ENCODE assay signal across 15 cellular contexts in the genomic region with DNA sequence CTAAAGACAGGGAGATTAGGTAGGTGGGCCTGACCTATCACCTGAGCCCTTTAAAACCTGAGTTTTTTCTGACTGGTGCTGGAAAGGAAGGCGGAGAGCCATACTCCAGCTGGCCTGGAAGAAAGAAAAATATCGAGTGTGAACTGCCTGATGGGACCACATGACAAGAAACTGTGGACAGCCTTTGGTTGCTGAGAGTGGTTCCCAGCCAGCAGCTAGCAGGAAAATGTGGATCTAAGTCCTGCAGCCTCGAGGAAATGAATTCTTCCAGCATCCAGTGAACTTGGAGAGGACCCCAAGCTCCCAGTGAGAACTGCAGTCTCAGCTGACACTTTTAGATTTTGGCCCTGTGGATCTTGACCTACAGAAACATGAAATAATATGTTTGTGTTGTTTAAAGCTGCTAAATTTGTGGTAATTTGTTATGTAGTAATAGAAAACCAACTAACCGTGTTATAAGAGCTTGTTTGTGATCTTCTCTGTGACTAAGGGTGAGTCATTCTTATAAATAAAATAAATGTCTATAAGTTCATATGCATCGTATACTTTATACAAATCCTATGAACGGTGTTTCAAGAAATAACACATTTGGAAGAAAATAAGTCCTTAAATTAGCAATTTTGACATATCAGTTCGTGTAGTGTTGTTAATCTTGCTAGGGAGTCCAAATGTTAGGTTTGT.
DNase-seq lines count a peak whose midpoint lies in the region; ATAC-seq, FAIRE-seq and TF ChIP-seq lines count a peak whose summit lies in the region.
"Had no signal": no experiment of that assay in that cellular context is flagged by ENCODE, and none has a peak within 500 bp of the region (broad histone marks: within the 10 kb centered on the region; RNA-seq: fewer than 3 reads in every experiment).

No MANE protein-coding gene starts in this region.

- H4K91ac ChIP-seq in mesenchymal stem cell (ENCODE audit: low read length), result no peak overlapping the region

- H3K9me3 ChIP-seq in mesenchymal stem cell (ENCODE audit: control insufficient read depth, low read length) (no peaks in the 10 kb centered on the region), lower lobe of right lung (no peaks in the 10 kb centered on the region)

- H3K27ac ChIP-seq in mesenchymal stem cell (ENCODE audit: low read length, poor library complexity, severe bottlenecking) (no peak overlapping the region), lower lobe of right lung (no peak overlapping the region)

- H2BK5ac ChIP-seq in mesenchymal stem cell (ENCODE audit: low read depth, low read length, poor library complexity, severe bottlenecking), result no peak overlapping the region

- no peak for FAIRE-seq in bronchial epithelial cell (lab: Jason Lieb, UNC)
- FAIRE-seq: RCC 7860 had no signal

- H3K9ac ChIP-seq in mesenchymal stem cell (ENCODE audit: low read length), result no peak overlapping the region

- H3K4me2 ChIP-seq in mesenchymal stem cell (ENCODE audit: low read length, poor library complexity, severe bottlenecking), result no peak overlapping the region

- no peak overlapping the region for H2BK15ac ChIP-seq in mesenchymal stem cell (ENCODE audit: low read depth, poor library complexity, severe bottlenecking)

- no peak overlapping the region for H3K4me3 ChIP-seq in bronchial epithelial cell (ENCODE audit: low read depth, low read length)
- no peak overlapping the region for H3K4me3 ChIP-seq in mesenchymal stem cell (ENCODE audit: insufficient read depth in 1 of 2, low read depth in 1 of 2, low read length in 2 of 2)
- no peak overlapping the region for H3K4me3 ChIP-seq in lower lobe of right lung

- ATAC-seq in HG02840 (IDR thresholded peaks at IDR 0.05; ENCODE audit: low FRiP score, unreplicated experiment) (no peak), GM19455 (IDR thresholded peaks at IDR 0.05; ENCODE audit: unreplicated experiment) (no peak), lower lobe of right lung (no peak)
- ATAC-seq: T-helper 17 cell had no signal

- WGBS in mesenchymal stem cell, result 88% methylated on average over 3 of the region's 7 CpGs

- H3K36me3 ChIP-seq in bronchial epithelial cell (ENCODE audit: control insufficient read depth, insufficient read depth, low read length) (no peaks in the 10 kb centered on the region), mesenchymal stem cell (ENCODE audit: control insufficient read depth in 1 of 2, insufficient read depth in 2 of 2, low read depth in 1 of 2, low read length in 2 of 2) (no peaks in the 10 kb centered on the region), lower lobe of right lung (no peaks in the 10 kb centered on the region)

- H3K4me1 ChIP-seq in mesenchymal stem cell (ENCODE audit: control insufficient read depth, insufficient read depth, low read depth, low read length), result peaks cover 4% of the 10 kb centered on the region
- no peaks in the 10 kb centered on the region for H3K4me1 ChIP-seq in lower lobe of right lung

- intact Hi-C loops in lower lobe of right lung (cut with DNase I), result no loop called here

- DNase-seq in ELR (ENCODE audit: low read depth) (peak; percentile 14), HT-29 (ENCODE audit: low spot score) (peak; percentile 32), bronchial epithelial cell (ENCODE audit: low read depth) (peak; percentile 36), mesenchymal stem cell (peak; percentile 40), OCI-M1 (lab: John Stamatoyannopoulos, UW) (no peak), lower lobe of right lung (no peak)
- DNase-seq: CD8-positive, alpha-beta memory T cell; HFFc6; NCI-H1436 treated with DMSO at 0.1 percent for 48 hours; NCI-H345; SHP77 treated with DMSO at 0.1 percent for 48 hours; T-helper 17 cell had no signal

- no peak overlapping the region for H2BK12ac ChIP-seq in mesenchymal stem cell (ENCODE audit: low read length in 2 of 2)

- H2AFZ ChIP-seq in mesenchymal stem cell (ENCODE audit: low read depth, low read length), result no peak overlapping the region

- peak overlapping the region in 1 of 2 experiments; percentile 48 for H3K18ac ChIP-seq in mesenchymal stem cell (ENCODE audit: low read depth in 1 of 2, low read length in 2 of 2)

- H3K4ac ChIP-seq in mesenchymal stem cell (ENCODE audit: low read depth in 1 of 2, low read length in 2 of 2), result no peak overlapping the region

- no peak for TF ChIP-seq CTCF in bronchial epithelial cell (IDR thresholded peaks at IDR 0.05; ENCODE audit: insufficient read depth, low read length, severe bottlenecking)
- no peak for TF ChIP-seq CTCF in lower lobe of right lung (IDR thresholded peaks at IDR 0.05)

- H2AK5ac ChIP-seq in mesenchymal stem cell (ENCODE audit: low read length, severe bottlenecking), result no peak overlapping the region

- H3K14ac ChIP-seq in mesenchymal stem cell (ENCODE audit: low read length in 2 of 2), result no peak overlapping the region

- H3K79me1 ChIP-seq in mesenchymal stem cell (replicated peaks; ENCODE audit: low read length, poor library complexity, severe bottlenecking), result no peaks in the 10 kb centered on the region

- H3K23ac ChIP-seq in mesenchymal stem cell (ENCODE audit: low read length in 2 of 2), result peak overlapping the region in 1 of 2 experiments; percentile 94

- H3K27me3 ChIP-seq in bronchial epithelial cell (ENCODE audit: control insufficient read depth, insufficient read depth, low read length), result no peaks in the 10 kb centered on the region
- no peaks in the 10 kb centered on the region for H3K27me3 ChIP-seq in mesenchymal stem cell (ENCODE audit: control insufficient read depth in 1 of 2, insufficient read depth in 1 of 2, low read length in 2 of 2)
- H3K27me3 ChIP-seq in lower lobe of right lung (ENCODE audit: low read depth), result no peaks in the 10 kb centered on the region

- H2BK120ac ChIP-seq in mesenchymal stem cell (ENCODE audit: low read depth, low read length), result no peak overlapping the region

- no peak overlapping the region for H4K8ac ChIP-seq in mesenchymal stem cell (ENCODE audit: low read length)

Comparison
In these comparisons a context has a peak if more than half of its experiments do, and no peak if none do; other contexts are left out.
1. DNase-seq: peak in ELR (single experiment), HT-29 (single experiment), bronchial epithelial cell (single experiment) and mesenchymal stem cell (single experiment); none in OCI-M1 (single experiment) and lower lobe of right lung (single experiment).